In the genomic region with DNA sequence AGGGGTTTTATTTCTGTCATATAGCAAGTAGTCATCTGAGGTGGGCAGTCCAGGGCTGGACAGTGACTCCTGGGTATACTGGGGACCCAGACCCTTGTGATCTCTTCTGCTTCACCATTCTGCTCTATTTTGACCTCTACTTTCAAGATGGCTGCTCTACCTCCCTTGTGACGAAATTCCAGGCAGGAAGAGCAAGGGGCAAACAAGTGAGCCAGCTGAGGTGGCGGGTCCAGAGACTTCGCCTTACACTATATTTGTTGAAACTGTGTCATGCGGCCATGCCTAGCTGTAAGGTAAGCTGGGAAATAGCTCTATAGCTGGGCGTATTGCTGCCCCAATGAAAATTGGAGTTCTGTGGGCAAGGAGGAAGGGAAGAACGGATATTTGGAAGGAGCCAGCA, we compare ENCODE assay signal across 2 cellular contexts.
A peak's percentile ranks its signal among the peaks of the same experiment; 100 is the strongest.
TF ChIP-seq lines count a peak whose summit lies in the region.

No MANE protein-coding gene starts in this region.

TF ChIP-seq in GM23338, 12 proteins besides CTCF, POLR2A, EP300 and RAD21 (continues in another document):
- TF ChIP-seq CREB1 (CRISPR knock-in tag; IDR thresholded peaks at IDR 0.05; ENCODE audit: low read depth) (no peak), JUNB (IDR thresholded peaks at IDR 0.05; ENCODE audit: unreplicated experiment) (no peak), POLR2AphosphoS5 (IDR thresholded peaks at IDR 0.05; ENCODE audit: low read depth) (no peak), EZH2 (IDR thresholded peaks at IDR 0.05; ENCODE audit: low read depth, unreplicated experiment) (no peak), ZNF331 (CRISPR knock-in tag; IDR thresholded peaks at IDR 0.05; ENCODE audit: low read depth) (no peak), ZNF114 (CRISPR knock-in tag; IDR thresholded peaks at IDR 0.05) (no peak), STAT1 (IDR thresholded peaks at IDR 0.05; ENCODE audit: unreplicated experiment) (no peak), EZH2phosphoT487 (IDR thresholded peaks at IDR 0.05; ENCODE audit: unreplicated experiment) (no peak), NANOG (IDR thresholded peaks at IDR 0.05; ENCODE audit: borderline replicate concordance) (no peak)
- TF ChIP-seq, protein P1, sequence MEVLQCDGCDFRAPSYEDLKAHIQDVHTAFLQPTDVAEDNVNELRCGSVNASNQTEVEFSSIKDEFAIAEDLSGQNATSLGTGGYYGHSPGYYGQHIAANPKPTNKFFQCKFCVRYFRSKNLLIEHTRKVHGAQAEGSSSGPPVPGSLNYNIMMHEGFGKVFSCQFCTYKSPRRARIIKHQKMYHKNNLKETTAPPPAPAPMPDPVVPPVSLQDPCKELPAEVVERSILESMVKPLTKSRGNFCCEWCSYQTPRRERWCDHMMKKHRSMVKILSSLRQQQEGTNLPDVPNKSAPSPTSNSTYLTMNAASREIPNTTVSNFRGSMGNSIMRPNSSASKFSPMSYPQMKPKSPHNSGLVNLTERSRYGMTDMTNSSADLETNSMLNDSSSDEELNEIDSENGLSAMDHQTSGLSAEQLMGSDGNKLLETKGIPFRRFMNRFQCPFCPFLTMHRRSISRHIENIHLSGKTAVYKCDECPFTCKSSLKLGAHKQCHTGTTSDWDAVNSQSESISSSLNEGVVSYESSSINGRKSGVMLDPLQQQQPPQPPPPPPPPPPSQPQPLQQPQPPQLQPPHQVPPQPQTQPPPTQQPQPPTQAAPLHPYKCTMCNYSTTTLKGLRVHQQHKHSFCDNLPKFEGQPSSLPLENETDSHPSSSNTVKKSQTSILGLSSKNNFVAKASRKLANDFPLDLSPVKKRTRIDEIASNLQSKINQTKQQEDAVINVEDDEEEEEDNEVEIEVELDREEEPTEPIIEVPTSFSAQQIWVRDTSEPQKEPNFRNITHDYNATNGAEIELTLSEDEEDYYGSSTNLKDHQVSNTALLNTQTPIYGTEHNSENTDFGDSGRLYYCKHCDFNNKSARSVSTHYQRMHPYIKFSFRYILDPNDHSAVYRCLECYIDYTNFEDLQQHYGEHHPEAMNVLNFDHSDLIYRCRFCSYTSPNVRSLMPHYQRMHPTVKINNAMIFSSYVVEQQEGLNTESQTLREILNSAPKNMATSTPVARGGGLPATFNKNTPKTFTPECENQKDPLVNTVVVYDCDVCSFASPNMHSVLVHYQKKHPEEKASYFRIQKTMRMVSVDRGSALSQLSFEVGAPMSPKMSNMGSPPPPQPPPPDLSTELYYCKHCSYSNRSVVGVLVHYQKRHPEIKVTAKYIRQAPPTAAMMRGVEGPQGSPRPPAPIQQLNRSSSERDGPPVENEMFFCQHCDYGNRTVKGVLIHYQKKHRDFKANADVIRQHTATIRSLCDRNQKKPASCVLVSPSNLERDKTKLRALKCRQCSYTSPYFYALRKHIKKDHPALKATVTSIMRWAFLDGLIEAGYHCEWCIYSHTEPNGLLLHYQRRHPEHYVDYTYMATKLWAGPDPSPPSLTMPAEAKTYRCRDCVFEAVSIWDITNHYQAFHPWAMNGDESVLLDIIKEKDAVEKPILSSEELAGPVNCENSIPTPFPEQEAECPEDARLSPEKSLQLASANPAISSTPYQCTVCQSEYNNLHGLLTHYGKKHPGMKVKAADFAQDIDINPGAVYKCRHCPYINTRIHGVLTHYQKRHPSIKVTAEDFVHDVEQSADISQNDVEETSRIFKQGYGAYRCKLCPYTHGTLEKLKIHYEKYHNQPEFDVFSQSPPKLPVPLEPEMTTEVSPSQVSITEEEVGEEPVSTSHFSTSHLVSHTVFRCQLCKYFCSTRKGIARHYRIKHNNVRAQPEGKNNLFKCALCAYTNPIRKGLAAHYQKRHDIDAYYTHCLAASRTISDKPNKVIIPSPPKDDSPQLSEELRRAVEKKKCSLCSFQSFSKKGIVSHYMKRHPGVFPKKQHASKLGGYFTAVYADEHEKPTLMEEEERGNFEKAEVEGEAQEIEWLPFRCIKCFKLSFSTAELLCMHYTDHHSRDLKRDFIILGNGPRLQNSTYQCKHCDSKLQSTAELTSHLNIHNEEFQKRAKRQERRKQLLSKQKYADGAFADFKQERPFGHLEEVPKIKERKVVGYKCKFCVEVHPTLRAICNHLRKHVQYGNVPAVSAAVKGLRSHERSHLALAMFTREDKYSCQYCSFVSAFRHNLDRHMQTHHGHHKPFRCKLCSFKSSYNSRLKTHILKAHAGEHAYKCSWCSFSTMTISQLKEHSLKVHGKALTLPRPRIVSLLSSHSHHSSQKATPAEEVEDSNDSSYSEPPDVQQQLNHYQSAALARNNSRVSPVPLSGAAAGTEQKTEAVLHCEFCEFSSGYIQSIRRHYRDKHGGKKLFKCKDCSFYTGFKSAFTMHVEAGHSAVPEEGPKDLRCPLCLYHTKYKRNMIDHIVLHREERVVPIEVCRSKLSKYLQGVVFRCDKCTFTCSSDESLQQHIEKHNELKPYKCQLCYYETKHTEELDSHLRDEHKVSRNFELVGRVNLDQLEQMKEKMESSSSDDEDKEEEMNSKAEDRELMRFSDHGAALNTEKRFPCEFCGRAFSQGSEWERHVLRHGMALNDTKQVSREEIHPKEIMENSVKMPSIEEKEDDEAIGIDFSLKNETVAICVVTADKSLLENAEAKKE (CRISPR knock-in tag; IDR thresholded peaks at IDR 0.05) = no peak
- TF ChIP-seq, protein P2, sequence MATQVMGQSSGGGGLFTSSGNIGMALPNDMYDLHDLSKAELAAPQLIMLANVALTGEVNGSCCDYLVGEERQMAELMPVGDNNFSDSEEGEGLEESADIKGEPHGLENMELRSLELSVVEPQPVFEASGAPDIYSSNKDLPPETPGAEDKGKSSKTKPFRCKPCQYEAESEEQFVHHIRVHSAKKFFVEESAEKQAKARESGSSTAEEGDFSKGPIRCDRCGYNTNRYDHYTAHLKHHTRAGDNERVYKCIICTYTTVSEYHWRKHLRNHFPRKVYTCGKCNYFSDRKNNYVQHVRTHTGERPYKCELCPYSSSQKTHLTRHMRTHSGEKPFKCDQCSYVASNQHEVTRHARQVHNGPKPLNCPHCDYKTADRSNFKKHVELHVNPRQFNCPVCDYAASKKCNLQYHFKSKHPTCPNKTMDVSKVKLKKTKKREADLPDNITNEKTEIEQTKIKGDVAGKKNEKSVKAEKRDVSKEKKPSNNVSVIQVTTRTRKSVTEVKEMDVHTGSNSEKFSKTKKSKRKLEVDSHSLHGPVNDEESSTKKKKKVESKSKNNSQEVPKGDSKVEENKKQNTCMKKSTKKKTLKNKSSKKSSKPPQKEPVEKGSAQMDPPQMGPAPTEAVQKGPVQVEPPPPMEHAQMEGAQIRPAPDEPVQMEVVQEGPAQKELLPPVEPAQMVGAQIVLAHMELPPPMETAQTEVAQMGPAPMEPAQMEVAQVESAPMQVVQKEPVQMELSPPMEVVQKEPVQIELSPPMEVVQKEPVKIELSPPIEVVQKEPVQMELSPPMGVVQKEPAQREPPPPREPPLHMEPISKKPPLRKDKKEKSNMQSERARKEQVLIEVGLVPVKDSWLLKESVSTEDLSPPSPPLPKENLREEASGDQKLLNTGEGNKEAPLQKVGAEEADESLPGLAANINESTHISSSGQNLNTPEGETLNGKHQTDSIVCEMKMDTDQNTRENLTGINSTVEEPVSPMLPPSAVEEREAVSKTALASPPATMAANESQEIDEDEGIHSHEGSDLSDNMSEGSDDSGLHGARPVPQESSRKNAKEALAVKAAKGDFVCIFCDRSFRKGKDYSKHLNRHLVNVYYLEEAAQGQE (IDR thresholded peaks at IDR 0.05; ENCODE audit: unreplicated experiment) = no peak

TF ChIP-seq in K562, 482 proteins besides CTCF, POLR2A, EP300 and RAD21:
- TF ChIP-seq ZNF695 (CRISPR knock-in tag; IDR thresholded peaks at IDR 0.05) (0 out of 2 replicates have a peak, but pooled peaks have one; percentile 26), SREBF1 (IDR thresholded peaks at IDR 0.05; ENCODE audit: borderline replicate concordance, low read depth, low read length) (no peak), GATAD2A (IDR thresholded peaks at IDR 0.05) (no peak), YY1 (IDR thresholded peaks at IDR 0.05; ENCODE audit: borderline replicate concordance in 1 of 3, control insufficient read depth in 1 of 3, extremely low read depth in 1 of 3, insufficient read depth in 3 of 3, insufficient read length in 1 of 3, insufficient replicate concordance in 2 of 3, low read depth in 1 of 3, low read length in 2 of 3) (peak in 1 of 3 experiments; percentile 61)
TF ChIP-seq in K562: peak in this region for 2.
